Comparison of ENCODE assay signal across 1 cellular context in genomic region chr2:238299803-238300202, GRCh38.
TF ChIP-seq lines count a peak whose summit lies in the region.

No MANE protein-coding gene starts in this region.

TF ChIP-seq in H1, 55 proteins besides CTCF, POLR2A, EP300 and RAD21:
- no peak for TF ChIP-seq SP4 (IDR thresholded peaks at IDR 0.05; ENCODE audit: low read length)
- TF ChIP-seq NRF1 (IDR thresholded peaks at IDR 0.05; ENCODE audit: low read depth, low read length), result no peak
- TF ChIP-seq CREB1 (IDR thresholded peaks at IDR 0.05), result no peak
- TF ChIP-seq FOSL1 (IDR thresholded peaks at IDR 0.05; ENCODE audit: insufficient read depth, low read depth, low read length), result no peak
- no peak for TF ChIP-seq SUZ12 (IDR thresholded peaks at IDR 0.05; ENCODE audit: low read length)
- TF ChIP-seq TBP (IDR thresholded peaks at IDR 0.05; ENCODE audit: low read depth, low read length), result no peak
- TF ChIP-seq EZH2 (IDR thresholded peaks at IDR 0.05; ENCODE audit: low read depth, low read length, severe bottlenecking), result no peak
- TF ChIP-seq CHD2 (IDR thresholded peaks at IDR 0.05; ENCODE audit: low read length), result no peak
- no peak for TF ChIP-seq POU5F1 (IDR thresholded peaks at IDR 0.05; ENCODE audit: low read depth, low read length)
- TF ChIP-seq USF2 (IDR thresholded peaks at IDR 0.05; ENCODE audit: low read length), result no peak
- TF ChIP-seq YY1 (IDR thresholded peaks at IDR 0.05; ENCODE audit: low read depth, low read length), result no peak
- TF ChIP-seq EGR1 (IDR thresholded peaks at IDR 0.05; ENCODE audit: borderline replicate concordance, low read depth, low read length), result no peak
- TF ChIP-seq ATF3 (IDR thresholded peaks at IDR 0.05; ENCODE audit: insufficient read depth, low read depth, low read length), result no peak
- no peak for TF ChIP-seq KDM5A (IDR thresholded peaks at IDR 0.05; ENCODE audit: low read length)
- no peak for TF ChIP-seq RBBP5 (IDR thresholded peaks at IDR 0.05; ENCODE audit: borderline replicate concordance, low read depth, low read length)
- no peak for TF ChIP-seq CBX5 (IDR thresholded peaks at IDR 0.05; ENCODE audit: low read depth, low read length)
- no peak for TF ChIP-seq MAX (IDR thresholded peaks at IDR 0.05)
- no peak for TF ChIP-seq KDM1A (IDR thresholded peaks at IDR 0.05; ENCODE audit: borderline replicate concordance, low read length)
- no peak for TF ChIP-seq BACH1 (IDR thresholded peaks at IDR 0.05; ENCODE audit: low read length)
- TF ChIP-seq HDAC6 (IDR thresholded peaks at IDR 0.05; ENCODE audit: low read depth, low read length), result no peak
